In the genomic region with DNA sequence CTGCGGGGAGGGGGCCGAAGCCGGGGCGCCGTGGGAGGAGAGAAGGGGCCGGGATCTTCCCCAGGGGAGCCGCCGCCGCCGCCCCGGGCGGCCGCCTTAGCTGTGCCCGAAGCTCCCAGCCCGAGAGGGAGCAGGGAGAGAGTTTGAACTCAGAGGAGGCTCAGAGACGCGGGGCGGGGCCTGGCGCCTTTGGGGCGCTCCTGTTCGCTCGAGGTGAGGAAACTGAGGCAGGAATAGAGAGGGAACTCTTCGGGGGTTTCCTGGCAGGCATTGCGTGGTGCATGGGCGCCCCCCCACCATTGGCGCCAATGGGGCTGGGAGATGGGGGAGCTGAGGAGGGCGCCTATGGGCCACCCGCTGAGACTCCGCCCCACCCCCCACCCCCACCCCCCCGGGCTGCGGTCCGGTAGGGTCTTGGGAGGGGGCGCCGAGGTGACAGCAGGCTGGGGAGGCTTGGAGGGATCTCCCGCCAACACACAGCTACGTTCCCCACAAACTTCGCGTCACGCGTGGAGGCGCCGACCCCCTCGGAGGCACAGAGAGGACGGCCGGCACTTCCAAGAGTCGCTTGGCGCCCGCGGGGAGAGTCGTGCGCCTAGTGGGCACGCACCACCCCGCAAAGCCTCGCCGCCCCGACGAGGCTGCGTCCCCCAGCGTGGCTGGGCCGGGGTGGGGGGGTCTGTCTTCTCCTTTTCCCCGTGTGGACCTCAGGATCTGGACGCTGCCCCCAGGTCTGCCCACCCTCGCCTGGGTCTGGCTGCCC, we compare ENCODE assay signal across 1 cellular context.
TF ChIP-seq lines count a peak whose summit lies in the region.

No MANE protein-coding gene starts in this region.

TF ChIP-seq in HepG2, 621 proteins besides CTCF, POLR2A, EP300 and RAD21 (continued from another document and continues in another):
- TF ChIP-seq ZNF691 (CRISPR knock-in tag; IDR thresholded peaks at IDR 0.05; ENCODE audit: borderline replicate concordance, low read depth) = no peak
- TF ChIP-seq ZNF383 (CRISPR knock-in tag; IDR thresholded peaks at IDR 0.05; ENCODE audit: borderline replicate concordance) = no peak
- no peak for TF ChIP-seq ZNF839 (CRISPR knock-in tag; IDR thresholded peaks at IDR 0.05; ENCODE audit: borderline replicate concordance)
- TF ChIP-seq, protein P1, sequence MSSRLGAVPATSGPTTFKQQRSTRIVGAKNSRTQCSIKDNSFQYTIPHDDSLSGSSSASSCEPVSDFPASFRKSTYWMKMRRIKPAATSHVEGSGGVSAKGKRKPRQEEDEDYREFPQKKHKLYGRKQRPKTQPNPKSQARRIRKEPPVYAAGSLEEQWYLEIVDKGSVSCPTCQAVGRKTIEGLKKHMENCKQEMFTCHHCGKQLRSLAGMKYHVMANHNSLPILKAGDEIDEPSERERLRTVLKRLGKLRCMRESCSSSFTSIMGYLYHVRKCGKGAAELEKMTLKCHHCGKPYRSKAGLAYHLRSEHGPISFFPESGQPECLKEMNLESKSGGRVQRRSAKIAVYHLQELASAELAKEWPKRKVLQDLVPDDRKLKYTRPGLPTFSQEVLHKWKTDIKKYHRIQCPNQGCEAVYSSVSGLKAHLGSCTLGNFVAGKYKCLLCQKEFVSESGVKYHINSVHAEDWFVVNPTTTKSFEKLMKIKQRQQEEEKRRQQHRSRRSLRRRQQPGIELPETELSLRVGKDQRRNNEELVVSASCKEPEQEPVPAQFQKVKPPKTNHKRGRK (CRISPR knock-in tag; IDR thresholded peaks at IDR 0.05) = no peak
- TF ChIP-seq, protein P2, sequence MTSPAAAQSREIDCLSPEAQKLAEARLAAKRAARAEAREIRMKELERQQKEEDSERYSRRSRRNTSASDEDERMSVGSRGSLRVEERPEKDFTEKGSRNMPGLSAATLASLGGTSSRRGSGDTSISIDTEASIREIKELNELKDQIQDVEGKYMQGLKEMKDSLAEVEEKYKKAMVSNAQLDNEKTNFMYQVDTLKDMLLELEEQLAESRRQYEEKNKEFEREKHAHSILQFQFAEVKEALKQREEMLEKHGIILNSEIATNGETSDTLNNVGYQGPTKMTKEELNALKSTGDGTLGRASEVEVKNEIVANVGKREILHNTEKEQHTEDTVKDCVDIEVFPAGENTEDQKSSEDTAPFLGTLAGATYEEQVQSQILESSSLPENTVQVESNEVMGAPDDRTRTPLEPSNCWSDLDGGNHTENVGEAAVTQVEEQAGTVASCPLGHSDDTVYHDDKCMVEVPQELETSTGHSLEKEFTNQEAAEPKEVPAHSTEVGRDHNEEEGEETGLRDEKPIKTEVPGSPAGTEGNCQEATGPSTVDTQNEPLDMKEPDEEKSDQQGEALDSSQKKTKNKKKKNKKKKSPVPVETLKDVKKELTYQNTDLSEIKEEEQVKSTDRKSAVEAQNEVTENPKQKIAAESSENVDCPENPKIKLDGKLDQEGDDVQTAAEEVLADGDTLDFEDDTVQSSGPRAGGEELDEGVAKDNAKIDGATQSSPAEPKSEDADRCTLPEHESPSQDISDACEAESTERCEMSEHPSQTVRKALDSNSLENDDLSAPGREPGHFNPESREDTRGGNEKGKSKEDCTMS (CRISPR knock-in tag; conservative IDR thresholded peaks at IDR 0.05) = no peak
- TF ChIP-seq, protein P3, sequence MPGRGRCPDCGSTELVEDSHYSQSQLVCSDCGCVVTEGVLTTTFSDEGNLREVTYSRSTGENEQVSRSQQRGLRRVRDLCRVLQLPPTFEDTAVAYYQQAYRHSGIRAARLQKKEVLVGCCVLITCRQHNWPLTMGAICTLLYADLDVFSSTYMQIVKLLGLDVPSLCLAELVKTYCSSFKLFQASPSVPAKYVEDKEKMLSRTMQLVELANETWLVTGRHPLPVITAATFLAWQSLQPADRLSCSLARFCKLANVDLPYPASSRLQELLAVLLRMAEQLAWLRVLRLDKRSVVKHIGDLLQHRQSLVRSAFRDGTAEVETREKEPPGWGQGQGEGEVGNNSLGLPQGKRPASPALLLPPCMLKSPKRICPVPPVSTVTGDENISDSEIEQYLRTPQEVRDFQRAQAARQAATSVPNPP (CRISPR knock-in tag; IDR thresholded peaks at IDR 0.05) = peak; percentile 1; the same call in 1 of the 2 replicates
- TF ChIP-seq IKZF5 (CRISPR knock-in tag; IDR thresholded peaks at IDR 0.05) = 0 out of 2 replicates have a peak, but pooled peaks have one; percentile 2
- TF ChIP-seq ETV6 (CRISPR knock-in tag; conservative IDR thresholded peaks at IDR 0.05) = peak; percentile 65
- peak; percentile 50; the same call in 1 of the 2 replicates for TF ChIP-seq MIER2 (CRISPR knock-in tag; IDR thresholded peaks at IDR 0.05)
- TF ChIP-seq ZNF749 (CRISPR knock-in tag; IDR thresholded peaks at IDR 0.05; ENCODE audit: borderline replicate concordance) = peak; percentile 90; the same call in 1 of the 2 replicates
- peak; percentile 83 for TF ChIP-seq TGIF2 (CRISPR knock-in tag; IDR thresholded peaks at IDR 0.05)
- no peak for TF ChIP-seq IRF2 (CRISPR knock-in tag; IDR thresholded peaks at IDR 0.05)
- TF ChIP-seq HDAC2 (CRISPR knock-in tag; IDR thresholded peaks at IDR 0.05) = no peak; the same call in 1 of the 2 replicates
- TF ChIP-seq, protein P4, sequence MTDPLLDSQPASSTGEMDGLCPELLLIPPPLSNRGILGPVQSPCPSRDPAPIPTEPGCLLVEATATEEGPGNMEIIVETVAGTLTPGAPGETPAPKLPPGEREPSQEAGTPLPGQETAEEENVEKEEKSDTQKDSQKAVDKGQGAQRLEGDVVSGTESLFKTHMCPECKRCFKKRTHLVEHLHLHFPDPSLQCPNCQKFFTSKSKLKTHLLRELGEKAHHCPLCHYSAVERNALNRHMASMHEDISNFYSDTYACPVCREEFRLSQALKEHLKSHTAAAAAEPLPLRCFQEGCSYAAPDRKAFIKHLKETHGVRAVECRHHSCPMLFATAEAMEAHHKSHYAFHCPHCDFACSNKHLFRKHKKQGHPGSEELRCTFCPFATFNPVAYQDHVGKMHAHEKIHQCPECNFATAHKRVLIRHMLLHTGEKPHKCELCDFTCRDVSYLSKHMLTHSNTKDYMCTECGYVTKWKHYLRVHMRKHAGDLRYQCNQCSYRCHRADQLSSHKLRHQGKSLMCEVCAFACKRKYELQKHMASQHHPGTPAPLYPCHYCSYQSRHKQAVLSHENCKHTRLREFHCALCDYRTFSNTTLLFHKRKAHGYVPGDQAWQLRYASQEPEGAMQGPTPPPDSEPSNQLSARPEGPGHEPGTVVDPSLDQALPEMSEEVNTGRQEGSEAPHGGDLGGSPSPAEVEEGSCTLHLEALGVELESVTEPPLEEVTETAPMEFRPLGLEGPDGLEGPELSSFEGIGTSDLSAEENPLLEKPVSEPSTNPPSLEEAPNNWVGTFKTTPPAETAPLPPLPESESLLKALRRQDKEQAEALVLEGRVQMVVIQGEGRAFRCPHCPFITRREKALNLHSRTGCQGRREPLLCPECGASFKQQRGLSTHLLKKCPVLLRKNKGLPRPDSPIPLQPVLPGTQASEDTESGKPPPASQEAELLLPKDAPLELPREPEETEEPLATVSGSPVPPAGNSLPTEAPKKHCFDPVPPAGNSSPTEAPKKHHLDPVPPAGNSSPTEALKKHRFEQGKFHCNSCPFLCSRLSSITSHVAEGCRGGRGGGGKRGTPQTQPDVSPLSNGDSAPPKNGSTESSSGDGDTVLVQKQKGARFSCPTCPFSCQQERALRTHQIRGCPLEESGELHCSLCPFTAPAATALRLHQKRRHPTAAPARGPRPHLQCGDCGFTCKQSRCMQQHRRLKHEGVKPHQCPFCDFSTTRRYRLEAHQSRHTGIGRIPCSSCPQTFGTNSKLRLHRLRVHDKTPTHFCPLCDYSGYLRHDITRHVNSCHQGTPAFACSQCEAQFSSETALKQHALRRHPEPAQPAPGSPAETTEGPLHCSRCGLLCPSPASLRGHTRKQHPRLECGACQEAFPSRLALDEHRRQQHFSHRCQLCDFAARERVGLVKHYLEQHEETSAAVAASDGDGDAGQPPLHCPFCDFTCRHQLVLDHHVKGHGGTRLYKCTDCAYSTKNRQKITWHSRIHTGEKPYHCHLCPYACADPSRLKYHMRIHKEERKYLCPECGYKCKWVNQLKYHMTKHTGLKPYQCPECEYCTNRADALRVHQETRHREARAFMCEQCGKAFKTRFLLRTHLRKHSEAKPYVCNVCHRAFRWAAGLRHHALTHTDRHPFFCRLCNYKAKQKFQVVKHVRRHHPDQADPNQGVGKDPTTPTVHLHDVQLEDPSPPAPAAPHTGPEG (CRISPR knock-in tag; IDR thresholded peaks at IDR 0.05) = no peak
- TF ChIP-seq SRSF4 (IDR thresholded peaks at IDR 0.05; ENCODE audit: low read depth, low read length, poor library complexity, severe bottlenecking) = peak; percentile 86
- 0 out of 2 replicates have a peak, but pooled peaks have one; percentile 30 for TF ChIP-seq NKX3-1 (CRISPR knock-in tag; IDR thresholded peaks at IDR 0.05)
- TF ChIP-seq, protein P5, sequence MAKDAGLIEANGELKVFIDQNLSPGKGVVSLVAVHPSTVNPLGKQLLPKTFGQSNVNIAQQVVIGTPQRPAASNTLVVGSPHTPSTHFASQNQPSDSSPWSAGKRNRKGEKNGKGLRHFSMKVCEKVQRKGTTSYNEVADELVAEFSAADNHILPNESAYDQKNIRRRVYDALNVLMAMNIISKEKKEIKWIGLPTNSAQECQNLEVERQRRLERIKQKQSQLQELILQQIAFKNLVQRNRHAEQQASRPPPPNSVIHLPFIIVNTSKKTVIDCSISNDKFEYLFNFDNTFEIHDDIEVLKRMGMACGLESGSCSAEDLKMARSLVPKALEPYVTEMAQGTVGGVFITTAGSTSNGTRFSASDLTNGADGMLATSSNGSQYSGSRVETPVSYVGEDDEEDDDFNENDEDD (CRISPR knock-in tag; IDR thresholded peaks at IDR 0.05; ENCODE audit: borderline replicate concordance) = 0 out of 2 replicates have a peak, but pooled peaks have one; percentile 43
- TF ChIP-seq FIP1L1 (IDR thresholded peaks at IDR 0.05; ENCODE audit: borderline replicate concordance, insufficient read depth, low read depth, low read length) = no peak
- TF ChIP-seq ZNF564 (CRISPR knock-in tag; IDR thresholded peaks at IDR 0.05) = peak; percentile 87; the same call in 1 of the 2 replicates
- TF ChIP-seq FOXJ3 (CRISPR knock-in tag; IDR thresholded peaks at IDR 0.05; ENCODE audit: borderline replicate concordance) = no peak
- TF ChIP-seq, protein P6, sequence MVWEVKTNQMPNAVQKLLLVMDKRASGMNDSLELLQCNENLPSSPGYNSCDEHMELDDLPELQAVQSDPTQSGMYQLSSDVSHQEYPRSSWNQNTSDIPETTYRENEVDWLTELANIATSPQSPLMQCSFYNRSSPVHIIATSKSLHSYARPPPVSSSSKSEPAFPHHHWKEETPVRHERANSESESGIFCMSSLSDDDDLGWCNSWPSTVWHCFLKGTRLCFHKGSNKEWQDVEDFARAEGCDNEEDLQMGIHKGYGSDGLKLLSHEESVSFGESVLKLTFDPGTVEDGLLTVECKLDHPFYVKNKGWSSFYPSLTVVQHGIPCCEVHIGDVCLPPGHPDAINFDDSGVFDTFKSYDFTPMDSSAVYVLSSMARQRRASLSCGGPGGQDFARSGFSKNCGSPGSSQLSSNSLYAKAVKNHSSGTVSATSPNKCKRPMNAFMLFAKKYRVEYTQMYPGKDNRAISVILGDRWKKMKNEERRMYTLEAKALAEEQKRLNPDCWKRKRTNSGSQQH (CRISPR knock-in tag; IDR thresholded peaks at IDR 0.05; ENCODE audit: low read depth) = no peak; the same call in 1 of the 2 replicates
- no peak for TF ChIP-seq SPEN (CRISPR knock-in tag; IDR thresholded peaks at IDR 0.05; ENCODE audit: low read depth)
- TF ChIP-seq HCFC1 (IDR thresholded peaks at IDR 0.05; ENCODE audit: low read depth, low read length) = no peak
- TF ChIP-seq ZNF75D (CRISPR knock-in tag; IDR thresholded peaks at IDR 0.05; ENCODE audit: borderline replicate concordance) = no peak
- TF ChIP-seq ZNF639 (CRISPR knock-in tag; conservative IDR thresholded peaks at IDR 0.05) = 0 out of 2 replicates have a peak, but pooled peaks have one; percentile 20
- TF ChIP-seq YEATS2 (CRISPR knock-in tag; IDR thresholded peaks at IDR 0.05; ENCODE audit: borderline replicate concordance) = no peak
- no peak for TF ChIP-seq TBX3 (IDR thresholded peaks at IDR 0.05; ENCODE audit: borderline replicate concordance)
- peak; percentile 88 for TF ChIP-seq ZNF317 (CRISPR knock-in tag; IDR thresholded peaks at IDR 0.05)
- TF ChIP-seq ZSCAN20 (CRISPR knock-in tag; IDR thresholded peaks at IDR 0.05; ENCODE audit: borderline replicate concordance) = 0 out of 2 replicates have a peak, but pooled peaks have one; percentile 27
- TF ChIP-seq FLYWCH1 (CRISPR knock-in tag; IDR thresholded peaks at IDR 0.05) = no peak
- TF ChIP-seq SAP130 (CRISPR knock-in tag; IDR thresholded peaks at IDR 0.05; ENCODE audit: low read depth) = no peak; the same call in 1 of the 2 replicates
- peak in 1 of 2 experiments; percentile 39; a peak in 2 of 4 replicates for TF ChIP-seq KLF16 (CRISPR knock-in tag; IDR thresholded peaks at IDR 0.05)
- TF ChIP-seq MBNL3 (CRISPR knock-in tag; conservative IDR thresholded peaks at IDR 0.05) = no peak
- TF ChIP-seq ZNF720 (CRISPR knock-in tag; IDR thresholded peaks at IDR 0.05) = 0 out of 2 replicates have a peak, but pooled peaks have one; percentile 37
